In genomic region chr6:36196880-36197548, GRCh38 we compare ENCODE assay signal across 1 cellular context.
TF ChIP-seq lines count a peak whose summit lies in the region.

No MANE protein-coding gene starts in this region.

TF ChIP-seq in HEK293, 187 proteins besides CTCF, POLR2A, EP300 and RAD21 (continued from another document and continues in another):
- TF ChIP-seq ZNF398 (tag by site-specific recombination; IDR thresholded peaks at IDR 0.05) (peak; percentile 31), HIC1 (tag by site-specific recombination; IDR thresholded peaks at IDR 0.05) (no peak), ZNF785 (tag by site-specific recombination; IDR thresholded peaks at IDR 0.05) (no peak), ZNF354C (tag by site-specific recombination; IDR thresholded peaks at IDR 0.05; ENCODE audit: borderline replicate concordance, low read depth) (no peak), ZNF23 (tag by site-specific recombination; IDR thresholded peaks at IDR 0.05; ENCODE audit: borderline replicate concordance) (no peak), ZEB2 (tag by site-specific recombination; IDR thresholded peaks at IDR 0.05) (no peak), ZNF184 (tag by site-specific recombination; IDR thresholded peaks at IDR 0.05) (no peak), ZNF302 (tag by site-specific recombination; IDR thresholded peaks at IDR 0.05; ENCODE audit: low read depth) (no peak), YY1 (tag by site-specific recombination; IDR thresholded peaks at IDR 0.05) (peak; percentile 43; the same call in 1 of the 2 replicates), GLIS2 (tag by site-specific recombination; IDR thresholded peaks at IDR 0.05) (peak; percentile 79), SP2 (tag by site-specific recombination; IDR thresholded peaks at IDR 0.05) (peak; percentile 96), ZNF529 (tag by site-specific recombination; IDR thresholded peaks at IDR 0.05; ENCODE audit: insufficient replicate concordance) (no peak), PRDM10 (tag by site-specific recombination; IDR thresholded peaks at IDR 0.05) (peak; percentile 39; the same call in 1 of the 2 replicates), ZNF600 (tag by site-specific recombination; IDR thresholded peaks at IDR 0.05) (no peak), SP3 (tag by site-specific recombination; IDR thresholded peaks at IDR 0.05) (peak; percentile 86), ZSCAN5A (tag by site-specific recombination; IDR thresholded peaks at IDR 0.05) (no peak), ZNF530 (tag by site-specific recombination; IDR thresholded peaks at IDR 0.05; ENCODE audit: low read depth) (no peak), ZFP41 (tag by site-specific recombination; IDR thresholded peaks at IDR 0.05; ENCODE audit: borderline replicate concordance) (no peak), ZNF747 (tag by site-specific recombination; IDR thresholded peaks at IDR 0.05) (no peak), SCRT2 (tag by site-specific recombination; IDR thresholded peaks at IDR 0.05) (no peak), ZNF501 (tag by site-specific recombination; IDR thresholded peaks at IDR 0.05) (no peak), ZNF19 (tag by site-specific recombination; IDR thresholded peaks at IDR 0.05; ENCODE audit: low read depth) (no peak), EGR2 (tag by site-specific recombination; IDR thresholded peaks at IDR 0.05; ENCODE audit: low read depth) (peak; percentile 61), ZNF341 (tag by site-specific recombination; IDR thresholded peaks at IDR 0.05; ENCODE audit: low read depth) (peak; percentile 54; the same call in 1 of the 2 replicates), ZNF292 (tag by site-specific recombination; IDR thresholded peaks at IDR 0.05; ENCODE audit: borderline replicate concordance, low read depth) (no peak), ZNF768 (tag by site-specific recombination; IDR thresholded peaks at IDR 0.05) (no peak), HOXD13 (CRISPR knock-in tag; IDR thresholded peaks at IDR 0.05; ENCODE audit: borderline replicate concordance) (no peak), ZNF843 (tag by site-specific recombination; IDR thresholded peaks at IDR 0.05) (no peak), ZNF146 (tag by site-specific recombination; IDR thresholded peaks at IDR 0.05) (no peak), ZNF555 (tag by site-specific recombination; conservative IDR thresholded peaks at IDR 0.05) (no peak), ZNF513 (tag by site-specific recombination; IDR thresholded peaks at IDR 0.05) (no peak), ZNF639 (tag by site-specific recombination; IDR thresholded peaks at IDR 0.05) (no peak), ZNF830 (tag by site-specific recombination; IDR thresholded peaks at IDR 0.05; ENCODE audit: low read depth) (no peak), YY2 (tag by site-specific recombination; IDR thresholded peaks at IDR 0.05) (peak; percentile 64; the same call in 1 of the 2 replicates), ZNF654 (tag by site-specific recombination; IDR thresholded peaks at IDR 0.05; ENCODE audit: low read depth) (no peak)
- TF ChIP-seq, protein P1, sequence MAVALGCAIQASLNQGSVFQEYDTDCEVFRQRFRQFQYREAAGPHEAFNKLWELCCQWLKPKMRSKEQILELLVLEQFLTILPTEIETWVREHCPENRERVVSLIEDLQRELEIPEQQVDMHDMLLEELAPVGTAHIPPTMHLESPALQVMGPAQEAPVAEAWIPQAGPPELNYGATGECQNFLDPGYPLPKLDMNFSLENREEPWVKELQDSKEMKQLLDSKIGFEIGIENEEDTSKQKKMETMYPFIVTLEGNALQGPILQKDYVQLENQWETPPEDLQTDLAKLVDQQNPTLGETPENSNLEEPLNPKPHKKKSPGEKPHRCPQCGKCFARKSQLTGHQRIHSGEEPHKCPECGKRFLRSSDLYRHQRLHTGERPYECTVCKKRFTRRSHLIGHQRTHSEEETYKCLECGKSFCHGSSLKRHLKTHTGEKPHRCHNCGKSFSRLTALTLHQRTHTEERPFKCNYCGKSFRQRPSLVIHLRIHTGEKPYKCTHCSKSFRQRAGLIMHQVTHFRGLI (tag by site-specific recombination; IDR thresholded peaks at IDR 0.05) = no peak
- TF ChIP-seq, protein P2, sequence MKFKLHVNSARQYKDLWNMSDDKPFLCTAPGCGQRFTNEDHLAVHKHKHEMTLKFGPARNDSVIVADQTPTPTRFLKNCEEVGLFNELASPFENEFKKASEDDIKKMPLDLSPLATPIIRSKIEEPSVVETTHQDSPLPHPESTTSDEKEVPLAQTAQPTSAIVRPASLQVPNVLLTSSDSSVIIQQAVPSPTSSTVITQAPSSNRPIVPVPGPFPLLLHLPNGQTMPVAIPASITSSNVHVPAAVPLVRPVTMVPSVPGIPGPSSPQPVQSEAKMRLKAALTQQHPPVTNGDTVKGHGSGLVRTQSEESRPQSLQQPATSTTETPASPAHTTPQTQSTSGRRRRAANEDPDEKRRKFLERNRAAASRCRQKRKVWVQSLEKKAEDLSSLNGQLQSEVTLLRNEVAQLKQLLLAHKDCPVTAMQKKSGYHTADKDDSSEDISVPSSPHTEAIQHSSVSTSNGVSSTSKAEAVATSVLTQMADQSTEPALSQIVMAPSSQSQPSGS (tag by site-specific recombination; IDR thresholded peaks at IDR 0.05; ENCODE audit: low read depth) = no peak
- TF ChIP-seq, protein P3, sequence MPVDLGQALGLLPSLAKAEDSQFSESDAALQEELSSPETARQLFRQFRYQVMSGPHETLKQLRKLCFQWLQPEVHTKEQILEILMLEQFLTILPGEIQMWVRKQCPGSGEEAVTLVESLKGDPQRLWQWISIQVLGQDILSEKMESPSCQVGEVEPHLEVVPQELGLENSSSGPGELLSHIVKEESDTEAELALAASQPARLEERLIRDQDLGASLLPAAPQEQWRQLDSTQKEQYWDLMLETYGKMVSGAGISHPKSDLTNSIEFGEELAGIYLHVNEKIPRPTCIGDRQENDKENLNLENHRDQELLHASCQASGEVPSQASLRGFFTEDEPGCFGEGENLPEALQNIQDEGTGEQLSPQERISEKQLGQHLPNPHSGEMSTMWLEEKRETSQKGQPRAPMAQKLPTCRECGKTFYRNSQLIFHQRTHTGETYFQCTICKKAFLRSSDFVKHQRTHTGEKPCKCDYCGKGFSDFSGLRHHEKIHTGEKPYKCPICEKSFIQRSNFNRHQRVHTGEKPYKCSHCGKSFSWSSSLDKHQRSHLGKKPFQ (tag by site-specific recombination; IDR thresholded peaks at IDR 0.05) = no peak
- TF ChIP-seq, protein P4, sequence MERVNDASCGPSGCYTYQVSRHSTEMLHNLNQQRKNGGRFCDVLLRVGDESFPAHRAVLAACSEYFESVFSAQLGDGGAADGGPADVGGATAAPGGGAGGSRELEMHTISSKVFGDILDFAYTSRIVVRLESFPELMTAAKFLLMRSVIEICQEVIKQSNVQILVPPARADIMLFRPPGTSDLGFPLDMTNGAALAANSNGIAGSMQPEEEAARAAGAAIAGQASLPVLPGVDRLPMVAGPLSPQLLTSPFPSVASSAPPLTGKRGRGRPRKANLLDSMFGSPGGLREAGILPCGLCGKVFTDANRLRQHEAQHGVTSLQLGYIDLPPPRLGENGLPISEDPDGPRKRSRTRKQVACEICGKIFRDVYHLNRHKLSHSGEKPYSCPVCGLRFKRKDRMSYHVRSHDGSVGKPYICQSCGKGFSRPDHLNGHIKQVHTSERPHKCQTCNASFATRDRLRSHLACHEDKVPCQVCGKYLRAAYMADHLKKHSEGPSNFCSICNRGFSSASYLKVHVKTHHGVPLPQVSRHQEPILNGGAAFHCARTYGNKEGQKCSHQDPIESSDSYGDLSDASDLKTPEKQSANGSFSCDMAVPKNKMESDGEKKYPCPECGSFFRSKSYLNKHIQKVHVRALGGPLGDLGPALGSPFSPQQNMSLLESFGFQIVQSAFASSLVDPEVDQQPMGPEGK (tag by site-specific recombination; IDR thresholded peaks at IDR 0.05) = peak; percentile 94
